In genomic region chr4:153933851-153934688, GRCh38 we compare ENCODE assay signal across 1 cellular context.
TF ChIP-seq lines count a peak whose summit lies in the region.

No MANE protein-coding gene starts in this region.

TF ChIP-seq in IMR-90, 13 proteins besides CTCF, POLR2A, EP300 and RAD21 (continued from another document):
- TF ChIP-seq ELK1 (IDR thresholded peaks at IDR 0.05; ENCODE audit: borderline replicate concordance, low read depth, low read length): no peak
- no peak for TF ChIP-seq BHLHE40 (IDR thresholded peaks at IDR 0.05; ENCODE audit: low read depth, low read length)
- no peak for TF ChIP-seq FOS (IDR thresholded peaks at IDR 0.05; ENCODE audit: low read depth, low read length)
- TF ChIP-seq NFE2L2 (IDR thresholded peaks at IDR 0.05; ENCODE audit: low read depth, low read length): no peak
- TF ChIP-seq RCOR1 (IDR thresholded peaks at IDR 0.05; ENCODE audit: insufficient replicate concordance, low read length): no peak
- TF ChIP-seq CHD1 (IDR thresholded peaks at IDR 0.05; ENCODE audit: low read depth, low read length): no peak
- TF ChIP-seq MAZ (IDR thresholded peaks at IDR 0.05; ENCODE audit: borderline replicate concordance, low read depth, low read length): no peak
- no peak for TF ChIP-seq MXI1 (IDR thresholded peaks at IDR 0.05; ENCODE audit: borderline replicate concordance, low read depth, low read length)
- no peak for TF ChIP-seq SMC3 (IDR thresholded peaks at IDR 0.05; ENCODE audit: low read depth, low read length)
- TF ChIP-seq USF2 (IDR thresholded peaks at IDR 0.05; ENCODE audit: low read depth, low read length): no peak
- TF ChIP-seq MAFK (IDR thresholded peaks at IDR 0.05; ENCODE audit: low read depth, low read length): no peak
